Comparison of ENCODE assay signal across 20 cellular contexts in genomic region chr12:58961906-58962305, GRCh38. TPM values are rescaled to one million over a fixed set of nuclear protein-coding genes. Genes with fewer than 3 reads are reported as not detected.
"Had no signal": no experiment of that assay in that cellular context is flagged by ENCODE, and none has a peak within 500 bp of the region (broad histone marks: within the 10 kb centered on the region; RNA-seq: fewer than 3 reads in every experiment).

No MANE protein-coding gene starts in this region.

- H3K4me3 ChIP-seq: adrenal gland, breast epithelium, left ventricle myocardium inferior, pancreas, smooth muscle cell, stomach, vagina had no signal

- H3K36me3 ChIP-seq: adrenal gland, breast epithelium, left ventricle myocardium inferior, pancreas, stomach, vagina had no signal

- H3K9me3 ChIP-seq: adrenal gland, breast epithelium, left ventricle myocardium inferior, pancreas, stomach, vagina had no signal

- H3K4me2 ChIP-seq: smooth muscle cell had no signal

- DNase-seq: activated CD4-positive, alpha-beta T cell treated with anti-CD3 and anti-CD28 coated beads, Interleukin-2, amount 50 U/mL, for 48 hours; activated gamma-delta T cell treated with Interleukin-2 at 50 U/mL for 16 hours; adrenal gland; cerebellar nuclear complex; effector memory CD8-positive, alpha-beta T cell; foreskin melanocyte; kidney; left ventricle myocardium inferior; pancreas; stimulated activated CD4-positive, alpha-beta T cell treated with anti-CD3 and anti-CD28 coated beads, Interleukin-4, amount 100 ng/mL, for 1 hour; stomach; T-helper 2 cell; trophoblast cell had no signal

- H3K27ac Mint-ChIP-seq: activated naive CD4-positive, alpha-beta T cell treated with anti-CD3 and anti-CD28 coated beads, Interleukin-2, amount 50 U/mL, for 72 hours; dendritic cell treated with granulocyte-macrophage colony-stimulating factor and Interleukin-4, amounts not matched to agents 40 ng/mL and 50 ng/mL, for 4 days; effector memory CD8-positive, alpha-beta T cell; stimulated activated effector memory CD8-positive, alpha-beta T cell treated with anti-CD3 and anti-CD28 coated beads, Interleukin-12 subunit alpha, Interleukin-12 subunit beta, amount 100 ng/mL, for 72 hours had no signal

- H3K4me3 Mint-ChIP-seq: dendritic cell treated with granulocyte-macrophage colony-stimulating factor and Interleukin-4, amounts not matched to agents 40 ng/mL and 50 ng/mL, for 4 days; effector memory CD8-positive, alpha-beta T cell; stimulated activated effector memory CD8-positive, alpha-beta T cell treated with anti-CD3 and anti-CD28 coated beads, Interleukin-12 subunit alpha, Interleukin-12 subunit beta, amount 100 ng/mL, for 72 hours had no signal

- H3K9me3 Mint-ChIP-seq: activated naive CD4-positive, alpha-beta T cell treated with anti-CD3 and anti-CD28 coated beads, Interleukin-2, amount 50 U/mL, for 72 hours had no signal

- H3K27me3 ChIP-seq: adrenal gland, breast epithelium, pancreas, stomach, vagina had no signal

- H3K36me3 Mint-ChIP-seq: activated naive CD4-positive, alpha-beta T cell treated with anti-CD3 and anti-CD28 coated beads, Interleukin-2, amount 50 U/mL, for 72 hours; stimulated activated effector memory CD8-positive, alpha-beta T cell treated with anti-CD3 and anti-CD28 coated beads, Interleukin-12 subunit alpha, Interleukin-12 subunit beta, amount 100 ng/mL, for 72 hours had no signal

- H3K4me1 Mint-ChIP-seq: stimulated activated effector memory CD8-positive, alpha-beta T cell treated with anti-CD3 and anti-CD28 coated beads, Interleukin-12 subunit alpha, Interleukin-12 subunit beta, amount 100 ng/mL, for 72 hours had no signal

- H3K4me1 ChIP-seq: adrenal gland, breast epithelium, left ventricle myocardium inferior, stomach, vagina had no signal

- H3K27ac ChIP-seq: adrenal gland, breast epithelium, left ventricle myocardium inferior, pancreas, stomach, vagina had no signal

- H3K27me3 Mint-ChIP-seq: dendritic cell treated with granulocyte-macrophage colony-stimulating factor and Interleukin-4, amounts not matched to agents 40 ng/mL and 50 ng/mL, for 4 days; effector memory CD8-positive, alpha-beta T cell had no signal

RNA-seq across cellular contexts. Expression of gene LRIG3, which starts 41.6 kb away (rescaled TPM):
- total RNA-seq: activated naive CD4-positive, alpha-beta T cell treated with anti-CD3 and anti-CD28 coated beads, Interleukin-2, amount 50 U/mL, for 72 hours; mononuclear cell had no signal
